In the genomic region with DNA sequence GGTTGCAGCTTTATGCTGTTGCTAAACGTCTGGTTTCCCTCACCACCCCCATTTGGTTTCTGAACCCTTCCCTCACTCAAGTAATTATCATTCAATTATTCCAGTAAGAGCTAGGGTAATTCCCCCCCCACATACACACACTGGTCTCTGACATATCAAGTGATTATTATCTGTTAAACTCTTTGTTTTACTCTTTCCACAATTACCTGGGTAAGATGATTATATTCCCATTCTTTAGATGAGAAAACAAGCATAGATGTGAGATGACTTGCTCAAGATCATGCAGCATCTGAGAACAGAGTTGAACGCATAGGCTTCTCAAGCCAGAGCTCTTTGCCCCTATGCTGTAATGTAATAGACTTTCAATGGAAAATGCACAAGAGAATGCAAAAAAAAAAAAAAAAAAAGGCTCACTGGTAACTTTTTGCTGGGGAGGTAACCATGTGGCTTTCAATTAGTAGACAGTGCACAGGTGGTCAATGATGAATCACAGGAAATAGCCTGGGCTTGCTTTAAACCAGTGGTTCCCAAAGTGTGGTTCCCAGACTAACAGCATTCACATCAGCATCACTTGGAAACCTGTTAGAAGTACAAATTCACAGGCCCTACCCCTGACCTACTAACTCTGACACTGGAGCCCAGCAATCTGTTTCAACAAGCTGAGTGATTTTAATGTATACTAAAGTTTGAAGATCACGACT, we compare ENCODE assay signal across 12 cellular contexts.
DNase-seq lines count a peak whose midpoint lies in the region; ATAC-seq, FAIRE-seq and TF ChIP-seq lines count a peak whose summit lies in the region.
"Had no signal": no experiment of that assay in that cellular context is flagged by ENCODE, and none has a peak within 500 bp of the region (broad histone marks: within the 10 kb centered on the region; RNA-seq: fewer than 3 reads in every experiment).

No MANE protein-coding gene starts in this region.

- POLR2A ChIA-PET in RWPE1 (lab: Yijun Ruan, JAX; ENCODE audit: low non-redundant PET): interaction anchor here (0.7 kb wide), 1 partner anchor 8 kb away, joined by 5 read pairs; no protein-coding TSS in a partner anchor

- peak; percentile 75 for ATAC-seq in GM21619 (IDR thresholded peaks at IDR 0.05; ENCODE audit: unreplicated experiment)

- peak; percentile 63 for FAIRE-seq in GM18507 (lab: Jason Lieb, UNC)
- FAIRE-seq in D721Med (lab: Jason Lieb, UNC): no peak

- DNase-seq in GM18507 (ENCODE audit: extremely low spot score, insufficient read length, low read depth): no peak
- DNase-seq in RWPE1 (ENCODE audit: low spot score): peak; percentile 59
- DNase-seq in islet precursor cell: peak; percentile 79
- no peak for DNase-seq in germinal center (ENCODE audit: low spot score)
- no peak for DNase-seq in NCI-H774 (lab: John Stamatoyannopoulos, UW)
- DNase-seq in NCI-H1417 treated with DMSO at 0.1 percent for 48 hours (lab: John Stamatoyannopoulos, UW): no peak
- DNase-seq in D721Med (ENCODE audit: insufficient read length, low spot score): no peak
- DNase-seq: activated CD4-positive, CD25-positive, alpha-beta regulatory T cell treated with anti-CD3 and anti-CD28 coated beads, Interleukin-2, amount 50 U/mL, for 72 hours; midbrain; NCI-H526; stimulated activated CD4-positive, alpha-beta T cell treated with anti-CD3 and anti-CD28 coated beads, Interleukin-1b, Interleukin-23, amount 100 ng/mL, for 48 hours had no signal

- CTCF ChIA-PET in RWPE1 (lab: Yijun Ruan, JAX): interaction anchor here (0.6 to 1.4 kb wide), 3 partner anchors 16 to 1420 kb away, joined by 3 to 7 read pairs (median 3); no protein-coding TSS in a partner anchor

- H3K27ac ChIP-seq in RWPE1: peak overlapping the region; percentile 48; the same call in 1 of the 2 replicates

- no peak for TF ChIP-seq CTCF in RWPE1 (conservative IDR thresholded peaks at IDR 0.05; ENCODE audit: low read depth)
- no peak for TF ChIP-seq CTCF in D721Med (IDR thresholded peaks at IDR 0.05; ENCODE audit: insufficient read depth, missing control alignments)

Comparison
In these comparisons a context has a peak if more than half of its experiments do, and no peak if none do; other contexts are left out.
1. DNase-seq: peak in RWPE1 (single experiment) and islet precursor cell (single experiment); none in GM18507 (single experiment), germinal center (single experiment), NCI-H774 (single experiment), NCI-H1417 treated with DMSO at 0.1 percent for 48 hours (single experiment) and D721Med (single experiment).